In genomic region chr6:33392168-33392947, GRCh38 we compare ENCODE assay signal across 8 cellular contexts. TPM values are rescaled to one million over a fixed set of nuclear protein-coding genes. Genes with fewer than 3 reads are reported as not detected.
DNase-seq lines count a peak whose midpoint lies in the region; ATAC-seq and TF ChIP-seq lines count a peak whose summit lies in the region.

No MANE protein-coding gene starts in this region.

- no peak for TF ChIP-seq CTCF in NB4 (IDR thresholded peaks at IDR 0.05; ENCODE audit: low read depth, low read length)
- no peak for TF ChIP-seq CTCF in cardiac fibroblast (IDR thresholded peaks at IDR 0.05; ENCODE audit: low read depth, low read length)

- peak; percentile 10 for DNase-seq in stimulated activated CD8-positive, alpha-beta memory T cell treated with anti-CD3 and anti-CD28 coated beads, Interleukin-12 subunit alpha, Interleukin-12 subunit beta, amount 100 ng/mL, for 24 hours (ENCODE audit: extremely low read depth)
- no peak for DNase-seq in stimulated activated CD8-positive, alpha-beta memory T cell treated with anti-CD3 and anti-CD28 coated beads, Interleukin-4, amount 100 ng/mL, for 48 hours
- DNase-seq in NB4 (ENCODE audit: low read depth) (peak; percentile 47), cardiac fibroblast (ENCODE audit: low read depth in 2 of 2) (peak in 1 of 2 donors; percentile 41), myocyte (ENCODE audit: low read depth) (peak; percentile 18), cerebellum (ENCODE audit: low spot score) (no peak)
- DNase-seq in stimulated activated naive CD4-positive, alpha-beta T cell (lab: John Stamatoyannopoulos, UW): no peak

- H3K4me3 ChIP-seq in NB4 (ENCODE audit: low read depth, low read length): peak overlapping the region; percentile 90
- peak overlapping the region; percentile 95 to 97 for H3K4me3 ChIP-seq in cardiac fibroblast (replicated peaks in 1 of 2; ENCODE audit: low read depth in 2 of 2, low read length in 2 of 2)

- ATAC-seq in HG03432 (IDR thresholded peaks at IDR 0.05; ENCODE audit: unreplicated experiment): no peak

- TF ChIP-seq POLR2A in NB4 (IDR thresholded peaks at IDR 0.05; ENCODE audit: extremely low read depth, insufficient read length): no peak

RNA-seq across cellular contexts. Expression of gene KIFC1, which starts 0.7 kb away (rescaled TPM):
- total RNA-seq in myocyte: 0.35 and 0.52 TPM in 2 replicates
- polyA plus RNA-seq in myocyte (2012): 0.44 TPM
- total RNA-seq in cerebellum: 12.3 TPM

RNA-seq across cellular contexts. Expression of gene PHF1, which starts 18.5 kb away (rescaled TPM):
- total RNA-seq in myocyte (54.4 and 55.5 TPM in 2 replicates), cerebellum (18.6 TPM)
- polyA plus RNA-seq in myocyte (2012): 64.9 TPM

RNA-seq across cellular contexts. Expression of gene CUTA, which starts 25.5 kb away (rescaled TPM):
- total RNA-seq in myocyte (163 and 189 TPM in 2 replicates), cerebellum (66.1 TPM)
- 406 TPM for polyA plus RNA-seq in myocyte (2012)

RNA-seq across cellular contexts. Expression of gene SYNGAP1, which starts 27.5 kb away (rescaled TPM):
- total RNA-seq in myocyte: 2.7 and 2.8 TPM in 2 replicates
- polyA plus RNA-seq in myocyte (2012): 16.6 TPM
- 21.4 TPM for total RNA-seq in cerebellum

Comparison
In these comparisons a context has a peak if more than half of its experiments do, and no peak if none do; other contexts are left out.
1. DNase-seq: peak in stimulated activated CD8-positive, alpha-beta memory T cell treated with anti-CD3 and anti-CD28 coated beads, Interleukin-12 subunit alpha, Interleukin-12 subunit beta, amount 100 ng/mL, for 24 hours (single experiment), NB4 (single experiment) and myocyte (single experiment); none in stimulated activated CD8-positive, alpha-beta memory T cell treated with anti-CD3 and anti-CD28 coated beads, Interleukin-4, amount 100 ng/mL, for 48 hours (single experiment), cerebellum (single experiment) and stimulated activated naive CD4-positive, alpha-beta T cell (0 of 6).